8 cellular contexts compared by ENCODE assay signal in genomic region chr22:19291218-19291579, GRCh38. TPM values are rescaled to one million over a fixed set of nuclear protein-coding genes. Genes with fewer than 3 reads are reported as not detected.
A peak's percentile ranks its signal among the peaks of the same experiment; 100 is the strongest.
DNase-seq lines count a peak whose midpoint lies in the region; ATAC-seq, FAIRE-seq and TF ChIP-seq lines count a peak whose summit lies in the region.

No MANE protein-coding gene starts in this region.

- H2BK12ac ChIP-seq in mesenchymal stem cell (ENCODE audit: low read length in 2 of 2): no peak overlapping the region

- H3K36me3 ChIP-seq in effector memory CD4-positive, alpha-beta T cell (ENCODE audit: control insufficient read depth, insufficient read depth, low read length): no peaks in the 10 kb centered on the region
- H3K36me3 ChIP-seq in mesenchymal stem cell (ENCODE audit: control insufficient read depth in 1 of 2, insufficient read depth in 2 of 2, low read depth in 1 of 2, low read length in 2 of 2): no peaks in the 10 kb centered on the region
- peaks cover 0 to 3% (median 0%) of the 10 kb centered on the region in 5 donors for H3K36me3 ChIP-seq in subcutaneous abdominal adipose tissue (ENCODE audit: control insufficient read depth in 5 of 5, insufficient read depth in 5 of 5, low read length in 5 of 5)

- H2BK120ac ChIP-seq in mesenchymal stem cell (ENCODE audit: low read depth, low read length): no peak overlapping the region

- under 1% methylated on average over 14 of the region's 41 CpGs for WGBS in mesenchymal stem cell

- DNase-seq in WTC11 (ENCODE audit: low spot score) (peak; percentile 46), mesenchymal stem cell (no peak), SK-N-DZ (ENCODE audit: low spot score) (no peak), GM19239 (ENCODE audit: insufficient read length, low spot score) (no peak)
- DNase-seq in effector memory CD4-positive, alpha-beta T cell: peak in 2 of 3 donors; percentile 1 to 16

- TF ChIP-seq CTCF in WTC11 (IDR thresholded peaks at IDR 0.05): no peak

- H3K9me3 Mint-ChIP-seq in WTC11: no peaks in the 10 kb centered on the region

- peak overlapping the region; percentile 31 to 76 for H3K14ac ChIP-seq in mesenchymal stem cell (ENCODE audit: low read length in 2 of 2)

- POLR2A ChIA-PET in WTC11 (lab: Charles Lee): interaction anchor here (1.2 to 1.5 kb wide), 2 partner anchors 9 to 112 kb away, joined by 4 read pairs; partner anchors contain the start of gene SLC25A1

- H4K8ac ChIP-seq in mesenchymal stem cell (ENCODE audit: low read length): peak overlapping the region; percentile 76

- H3K4me3 Mint-ChIP-seq in WTC11: peak overlapping the region; percentile 83

- H3K4ac ChIP-seq in mesenchymal stem cell (ENCODE audit: low read depth in 1 of 2, low read length in 2 of 2): peak overlapping the region; percentile 27 to 82

- H3K27me3 Mint-ChIP-seq in WTC11 (ENCODE audit: low read depth): peaks cover 25% of the 10 kb centered on the region

- H3K79me1 ChIP-seq in mesenchymal stem cell (replicated peaks; ENCODE audit: low read length, poor library complexity, severe bottlenecking): peaks cover 13% of the 10 kb centered on the region

- H2AK5ac ChIP-seq in mesenchymal stem cell (ENCODE audit: low read length, severe bottlenecking): no peak overlapping the region

- ATAC-seq in GM18505 (IDR thresholded peaks at IDR 0.05; ENCODE audit: unreplicated experiment) (peak; percentile 38), HG03175 (IDR thresholded peaks at IDR 0.05; ENCODE audit: unreplicated experiment) (peak; percentile 36), WTC11 (peak; percentile 46)

- H3K4me3 ChIP-seq in effector memory CD4-positive, alpha-beta T cell (ENCODE audit: insufficient read depth, low read depth, low read length, poor library complexity, severe bottlenecking): peak overlapping the region; percentile 62
- H3K4me3 ChIP-seq in mesenchymal stem cell (ENCODE audit: insufficient read depth in 1 of 2, low read depth in 1 of 2, low read length in 2 of 2) (peak overlapping the region; percentile 86 to 90), subcutaneous abdominal adipose tissue (ENCODE audit: low read depth in 1 of 5, low read length in 5 of 5) (peak overlapping the region; percentile 67 to 80 (median 77))

- H3K9ac ChIP-seq in mesenchymal stem cell (ENCODE audit: low read length) (peak overlapping the region; percentile 78), subcutaneous abdominal adipose tissue (ENCODE audit: low read length in 5 of 5) (peak overlapping the region in 4 of 5 donors; percentile 57 to 85 (median 72))

- H2AFZ ChIP-seq in mesenchymal stem cell (ENCODE audit: low read depth, low read length): peak overlapping the region; percentile 60

- no peaks in the 10 kb centered on the region for H3K27me3 ChIP-seq in effector memory CD4-positive, alpha-beta T cell (replicated peaks; ENCODE audit: control insufficient read depth, insufficient read depth, low read length, poor library complexity, severe bottlenecking)
- H3K27me3 ChIP-seq in mesenchymal stem cell (ENCODE audit: control insufficient read depth in 1 of 2, insufficient read depth in 1 of 2, low read length in 2 of 2) (no peaks in the 10 kb centered on the region), subcutaneous abdominal adipose tissue (ENCODE audit: control insufficient read depth in 5 of 5, insufficient read depth in 4 of 5, low read length in 5 of 5) (no peaks in the 10 kb centered on the region)

- FAIRE-seq in GM19239 (lab: Jason Lieb, UNC): no peak

- H3K27ac Mint-ChIP-seq in WTC11: no peak overlapping the region

- H3K27ac ChIP-seq in effector memory CD4-positive, alpha-beta T cell (ENCODE audit: insufficient read depth, low read length, poor library complexity, severe bottlenecking): no peak overlapping the region
- no peak overlapping the region for H3K27ac ChIP-seq in mesenchymal stem cell (ENCODE audit: low read length, poor library complexity, severe bottlenecking)
- H3K27ac ChIP-seq in subcutaneous abdominal adipose tissue (ENCODE audit: low read depth, low read length): no peak overlapping the region

- peak overlapping the region; percentile 86 to 91 for H3K18ac ChIP-seq in mesenchymal stem cell (ENCODE audit: low read depth in 1 of 2, low read length in 2 of 2)

- H3K36me3 Mint-ChIP-seq in WTC11: no peaks in the 10 kb centered on the region

- no peak overlapping the region for H4K91ac ChIP-seq in mesenchymal stem cell (ENCODE audit: low read length)

- TF ChIP-seq POLR2A in GM18505 (IDR thresholded peaks at IDR 0.05; ENCODE audit: borderline replicate concordance, extremely low read depth, insufficient read depth, insufficient read length): no peak

- H3K23ac ChIP-seq in mesenchymal stem cell (ENCODE audit: low read length in 2 of 2): peak overlapping the region in 1 of 2 experiments; percentile 46

- peaks cover 31% of the 10 kb centered on the region for H3K4me1 Mint-ChIP-seq in WTC11

- peak overlapping the region; percentile 99 for H2BK15ac ChIP-seq in mesenchymal stem cell (ENCODE audit: low read depth, poor library complexity, severe bottlenecking)

- peaks cover 10% of the 10 kb centered on the region for H3K4me1 ChIP-seq in effector memory CD4-positive, alpha-beta T cell (ENCODE audit: control insufficient read depth, insufficient read depth, low read length, poor library complexity, severe bottlenecking)
- H3K4me1 ChIP-seq in mesenchymal stem cell (ENCODE audit: control insufficient read depth, insufficient read depth, low read depth, low read length) (peaks cover 20% of the 10 kb centered on the region), subcutaneous abdominal adipose tissue (ENCODE audit: control insufficient read depth in 5 of 5, insufficient read depth in 5 of 5, low read length in 5 of 5) (peaks cover 5 to 28% (median 25%) of the 10 kb centered on the region in 5 donors)

- CTCF ChIA-PET in WTC11 (lab: Charles Lee): interaction anchor here (0.6 to 2.2 kb wide), 7 partner anchors 9 to 338 kb away, joined by 3 to 19 read pairs (median 4); partner anchors contain the start of gene SLC25A1

- peak overlapping the region; percentile 62 for H3K4me2 ChIP-seq in mesenchymal stem cell (ENCODE audit: low read length, poor library complexity, severe bottlenecking)

- no peaks in the 10 kb centered on the region for H3K9me3 ChIP-seq in effector memory CD4-positive, alpha-beta T cell (ENCODE audit: control insufficient read depth, low read length)
- H3K9me3 ChIP-seq in mesenchymal stem cell (ENCODE audit: control insufficient read depth, low read length) (no peaks in the 10 kb centered on the region), subcutaneous abdominal adipose tissue (ENCODE audit: control insufficient read depth in 5 of 5, low read length in 5 of 5) (no peaks in the 10 kb centered on the region)

- peak overlapping the region; percentile 71 for H2BK5ac ChIP-seq in mesenchymal stem cell (ENCODE audit: low read depth, low read length, poor library complexity, severe bottlenecking)

TF ChIP-seq in WTC11, 78 proteins besides CTCF, POLR2A, EP300 and RAD21:
- TF ChIP-seq MLX (CRISPR knock-in tag; IDR thresholded peaks at IDR 0.05): no peak
- 0 out of 2 replicates have a peak, but pooled peaks have one; percentile 38 for TF ChIP-seq HMGXB4 (CRISPR knock-in tag; IDR thresholded peaks at IDR 0.05)
- TF ChIP-seq CREM (CRISPR knock-in tag; IDR thresholded peaks at IDR 0.05): 0 out of 2 replicates have a peak, but pooled peaks have one; percentile 20
- no peak for TF ChIP-seq ZNF219 (CRISPR knock-in tag; IDR thresholded peaks at IDR 0.05; ENCODE audit: borderline replicate concordance)
- TF ChIP-seq ZNF512 (CRISPR knock-in tag; IDR thresholded peaks at IDR 0.05; ENCODE audit: borderline replicate concordance): no peak

RNA-seq across cellular contexts. Expression of gene CLTCL1, which starts 0.3 kb away (rescaled TPM):
- 15.5 to 19.3 TPM (median 16.9 TPM) in 3 replicates for total RNA-seq in WTC11 (2021)
- 3.2 TPM for polyA plus RNA-seq in mesenchymal stem cell (2013, experiment 1 of 2)
- polyA plus RNA-seq in mesenchymal stem cell (2013, experiment 2 of 2): 2.7 TPM
- polyA plus RNA-seq in SK-N-DZ (2014; cell fraction: cytosol; rRNA removed): 5.1 and 6.9 TPM in 2 replicates
- polyA plus RNA-seq in SK-N-DZ (2014; cell fraction: nucleus; rRNA removed): 7.9 and 14.3 TPM in 2 replicates

Comparison
In these comparisons a context has a peak if more than half of its experiments do, and no peak if none do; other contexts are left out.
1. DNase-seq: peak in WTC11 (single experiment) and effector memory CD4-positive, alpha-beta T cell (2 of 3); none in mesenchymal stem cell (single experiment), SK-N-DZ (single experiment) and GM19239 (single experiment).
2. Peak in every context shown above with its lines, with median percentiles within 50 percentile points of each other: ATAC-seq and H3K4me3 ChIP-seq.